2 cellular contexts compared by ENCODE assay signal in the genomic region with DNA sequence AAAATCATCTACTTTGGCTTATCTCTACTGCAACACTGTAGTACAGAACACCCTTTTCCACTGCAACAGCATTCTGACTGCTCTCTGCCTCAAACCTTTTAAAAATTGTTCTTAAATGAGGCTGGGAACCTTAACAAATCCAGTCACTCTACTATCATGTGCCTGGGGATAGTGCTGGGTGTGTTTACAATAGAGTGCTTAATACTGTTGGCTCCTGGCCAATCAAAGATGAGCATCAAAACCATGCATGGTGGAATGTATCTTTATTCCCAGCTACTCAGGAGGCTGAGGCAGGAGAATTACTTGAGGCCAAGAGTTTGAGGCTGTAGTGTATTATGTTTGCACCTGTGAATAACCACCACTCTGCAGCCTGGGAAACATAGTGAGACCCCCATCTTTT.
A peak's percentile ranks its signal among the peaks of the same experiment; 100 is the strongest.
TF ChIP-seq lines count a peak whose summit lies in the region.

No MANE protein-coding gene starts in this region.

TF ChIP-seq in IMR-90, 13 proteins besides CTCF, POLR2A, EP300 and RAD21:
- TF ChIP-seq MXI1 (IDR thresholded peaks at IDR 0.05; ENCODE audit: borderline replicate concordance, low read depth, low read length) (no peak), FOS (IDR thresholded peaks at IDR 0.05; ENCODE audit: low read depth, low read length) (no peak), NFE2L2 (IDR thresholded peaks at IDR 0.05; ENCODE audit: low read depth, low read length) (no peak), RFX5 (IDR thresholded peaks at IDR 0.05; ENCODE audit: low read depth, low read length) (no peak), MAFK (IDR thresholded peaks at IDR 0.05; ENCODE audit: low read depth, low read length) (no peak), CEBPB (IDR thresholded peaks at IDR 0.05; ENCODE audit: low read depth, low read length) (no peak), BHLHE40 (IDR thresholded peaks at IDR 0.05; ENCODE audit: low read depth, low read length) (no peak), MAZ (IDR thresholded peaks at IDR 0.05; ENCODE audit: borderline replicate concordance, low read depth, low read length) (no peak), CHD1 (IDR thresholded peaks at IDR 0.05; ENCODE audit: low read depth, low read length) (no peak)
- TF ChIP-seq, protein P1, sequence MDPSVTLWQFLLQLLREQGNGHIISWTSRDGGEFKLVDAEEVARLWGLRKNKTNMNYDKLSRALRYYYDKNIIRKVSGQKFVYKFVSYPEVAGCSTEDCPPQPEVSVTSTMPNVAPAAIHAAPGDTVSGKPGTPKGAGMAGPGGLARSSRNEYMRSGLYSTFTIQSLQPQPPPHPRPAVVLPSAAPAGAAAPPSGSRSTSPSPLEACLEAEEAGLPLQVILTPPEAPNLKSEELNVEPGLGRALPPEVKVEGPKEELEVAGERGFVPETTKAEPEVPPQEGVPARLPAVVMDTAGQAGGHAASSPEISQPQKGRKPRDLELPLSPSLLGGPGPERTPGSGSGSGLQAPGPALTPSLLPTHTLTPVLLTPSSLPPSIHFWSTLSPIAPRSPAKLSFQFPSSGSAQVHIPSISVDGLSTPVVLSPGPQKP (IDR thresholded peaks at IDR 0.05; ENCODE audit: borderline replicate concordance, low read depth, low read length), result no peak
- TF ChIP-seq, protein P2, sequence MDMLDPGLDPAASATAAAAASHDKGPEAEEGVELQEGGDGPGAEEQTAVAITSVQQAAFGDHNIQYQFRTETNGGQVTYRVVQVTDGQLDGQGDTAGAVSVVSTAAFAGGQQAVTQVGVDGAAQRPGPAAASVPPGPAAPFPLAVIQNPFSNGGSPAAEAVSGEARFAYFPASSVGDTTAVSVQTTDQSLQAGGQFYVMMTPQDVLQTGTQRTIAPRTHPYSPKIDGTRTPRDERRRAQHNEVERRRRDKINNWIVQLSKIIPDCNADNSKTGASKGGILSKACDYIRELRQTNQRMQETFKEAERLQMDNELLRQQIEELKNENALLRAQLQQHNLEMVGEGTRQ (IDR thresholded peaks at IDR 0.05; ENCODE audit: low read depth, low read length), result no peak

TF ChIP-seq in K562, 482 proteins besides CTCF, POLR2A, EP300 and RAD21:
- no peak for TF ChIP-seq RBBP5 (IDR thresholded peaks at IDR 0.05; ENCODE audit: borderline replicate concordance, insufficient read depth, low read length, poor library complexity, severe bottlenecking)
- peak; percentile 62 for TF ChIP-seq NFIC (IDR thresholded peaks at IDR 0.05)
